1 cellular context compared by ENCODE assay signal in the genomic region with DNA sequence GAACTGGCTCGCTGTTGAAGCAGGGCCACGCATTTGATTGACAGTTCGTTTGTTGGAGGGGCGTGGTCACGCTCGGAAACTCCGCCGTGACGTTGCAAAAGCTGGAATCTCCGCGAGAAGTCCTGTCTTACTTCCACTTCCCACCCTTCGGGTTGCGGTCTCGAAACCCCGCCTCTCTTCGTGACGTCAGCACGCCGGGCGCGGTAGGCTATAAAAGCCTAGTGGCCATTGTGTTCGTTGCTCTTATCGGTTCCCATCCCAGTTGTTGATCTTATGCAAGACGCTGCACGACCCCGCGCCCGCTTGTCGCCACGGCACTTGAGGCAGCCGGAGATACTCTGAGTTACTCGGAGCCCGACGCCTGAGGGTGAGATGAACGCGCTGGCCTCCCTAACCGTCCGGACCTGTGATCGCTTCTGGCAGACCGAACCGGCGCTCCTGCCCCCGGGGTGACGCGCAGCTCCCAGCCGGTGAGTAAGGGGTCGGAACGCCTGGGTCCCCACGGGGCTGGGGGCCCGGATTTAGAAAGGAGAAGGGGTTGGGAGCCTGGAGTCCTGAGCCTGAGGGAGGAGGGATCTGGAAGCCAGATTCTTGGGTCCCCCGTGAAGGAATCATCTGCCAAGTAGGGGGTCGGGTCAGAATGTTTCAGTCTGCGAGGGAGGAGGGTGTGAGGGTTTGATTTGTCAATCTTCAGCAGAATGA.
A peak's percentile ranks its signal among the peaks of the same experiment; 100 is the strongest.
TF ChIP-seq lines count a peak whose summit lies in the region.

Gene PPP1R15A, plus strand, starts transcription at position 240 of the 702 bp plus-strand sequence. CDS start 813 bp downstream, outside the sequence.

TF ChIP-seq in GM12878, 131 proteins besides CTCF, POLR2A, EP300 and RAD21 (continued from another document and continues in another):
- TF ChIP-seq CREB1 (IDR thresholded peaks at IDR 0.05; ENCODE audit: low read depth) (peak; percentile 95), CHD4 (IDR thresholded peaks at IDR 0.05) (no peak), PAX8 (IDR thresholded peaks at IDR 0.05) (no peak), ATF3 (IDR thresholded peaks at IDR 0.05; ENCODE audit: borderline replicate concordance, extremely low read depth, low read depth, low read length) (no peak), PBX3 (IDR thresholded peaks at IDR 0.05; ENCODE audit: insufficient replicate concordance, low read depth, low read length) (peak; percentile 92), BHLHE40 (IDR thresholded peaks at IDR 0.05; ENCODE audit: borderline replicate concordance in 1 of 2, low read depth in 2 of 2, low read length in 1 of 2) (peak in 1 of 2 experiments; percentile 44; a peak in 1 of 4 replicates), POU2F2 (IDR thresholded peaks at IDR 0.05; ENCODE audit: borderline replicate concordance, low read depth, low read length) (peak; percentile 99), E4F1 (IDR thresholded peaks at IDR 0.05; ENCODE audit: borderline replicate concordance, partially characterized antibody) (no peak), STAT3 (IDR thresholded peaks at IDR 0.05; ENCODE audit: low read depth, low read length) (no peak), PAX5 (IDR thresholded peaks at IDR 0.05; ENCODE audit: borderline replicate concordance, low read depth, low read length) (peak; percentile 95), ETV6 (conservative IDR thresholded peaks at IDR 0.05 in 1 of 2, IDR thresholded peaks at IDR 0.05 in 1 of 2; ENCODE audit: borderline replicate concordance in 1 of 2, low read depth in 1 of 2) (no peak), TCF3 (IDR thresholded peaks at IDR 0.05; ENCODE audit: borderline replicate concordance, insufficient read depth, low read depth, low read length) (peak; percentile 90; the same call in 1 of the 2 replicates), RELA (IDR thresholded peaks at IDR 0.05; ENCODE audit: borderline replicate concordance, partially characterized antibody) (peak; percentile 75), ZNF592 (IDR thresholded peaks at IDR 0.05) (no peak), REST (IDR thresholded peaks at IDR 0.05; ENCODE audit: low read depth, low read length) (0 out of 2 replicates have a peak, but pooled peaks have one; percentile 6), CREM (IDR thresholded peaks at IDR 0.05; ENCODE audit: low read depth) (peak; percentile 95), ZZZ3 (IDR thresholded peaks at IDR 0.05; ENCODE audit: control insufficient read depth, insufficient read length, low read depth) (no peak), SPI1 (IDR thresholded peaks at IDR 0.05; ENCODE audit: borderline replicate concordance, insufficient read depth, low read depth, low read length) (peak; percentile 79; the same call in 1 of the 2 replicates), ZNF274 (IDR thresholded peaks at IDR 0.05; ENCODE audit: insufficient read depth, insufficient read length) (no peak), NFIC (IDR thresholded peaks at IDR 0.05; ENCODE audit: low read depth, low read length) (no peak), ZBED1 (IDR thresholded peaks at IDR 0.05; ENCODE audit: borderline replicate concordance) (peak; percentile 79; the same call in 1 of the 2 replicates), NFXL1 (IDR thresholded peaks at IDR 0.05; ENCODE audit: borderline replicate concordance) (no peak), ZNF384 (IDR thresholded peaks at IDR 0.05; ENCODE audit: borderline replicate concordance, low read depth, low read length) (no peak), PML (IDR thresholded peaks at IDR 0.05; ENCODE audit: low read length) (peak; percentile 99), TCF7 (IDR thresholded peaks at IDR 0.05; ENCODE audit: borderline replicate concordance) (no peak), MAX (IDR thresholded peaks at IDR 0.05; ENCODE audit: low read depth, low read length) (0 out of 2 replicates have a peak, but pooled peaks have one; percentile 29), STAT1 (conservative IDR thresholded peaks at IDR 0.05) (0 out of 2 replicates have a peak, but pooled peaks have one; percentile 9), TCF12 (IDR thresholded peaks at IDR 0.05; ENCODE audit: low read depth, low read length) (peak; percentile 88; the same call in 1 of the 2 replicates), ZNF24 (IDR thresholded peaks at IDR 0.05) (no peak), SMARCA5 (IDR thresholded peaks at IDR 0.05) (no peak; the same call in 1 of the 2 replicates), USF2 (IDR thresholded peaks at IDR 0.05; ENCODE audit: borderline replicate concordance, low read depth, low read length) (no peak), YY1 (IDR thresholded peaks at IDR 0.05; ENCODE audit: low read depth, low read length) (peak; percentile 92), MEF2B (IDR thresholded peaks at IDR 0.05; ENCODE audit: partially characterized antibody, poor library complexity, severe bottlenecking) (no peak), KLF5 (IDR thresholded peaks at IDR 0.05; ENCODE audit: partially characterized antibody) (peak; percentile 79)
- TF ChIP-seq, protein P1, sequence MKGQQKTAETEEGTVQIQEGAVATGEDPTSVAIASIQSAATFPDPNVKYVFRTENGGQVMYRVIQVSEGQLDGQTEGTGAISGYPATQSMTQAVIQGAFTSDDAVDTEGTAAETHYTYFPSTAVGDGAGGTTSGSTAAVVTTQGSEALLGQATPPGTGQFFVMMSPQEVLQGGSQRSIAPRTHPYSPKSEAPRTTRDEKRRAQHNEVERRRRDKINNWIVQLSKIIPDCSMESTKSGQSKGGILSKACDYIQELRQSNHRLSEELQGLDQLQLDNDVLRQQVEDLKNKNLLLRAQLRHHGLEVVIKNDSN (IDR thresholded peaks at IDR 0.05; ENCODE audit: borderline replicate concordance, extremely low read length, insufficient read depth, low read depth, low read length) = no peak
